ENCODE assay signal across 8 cellular contexts in the genomic region with DNA sequence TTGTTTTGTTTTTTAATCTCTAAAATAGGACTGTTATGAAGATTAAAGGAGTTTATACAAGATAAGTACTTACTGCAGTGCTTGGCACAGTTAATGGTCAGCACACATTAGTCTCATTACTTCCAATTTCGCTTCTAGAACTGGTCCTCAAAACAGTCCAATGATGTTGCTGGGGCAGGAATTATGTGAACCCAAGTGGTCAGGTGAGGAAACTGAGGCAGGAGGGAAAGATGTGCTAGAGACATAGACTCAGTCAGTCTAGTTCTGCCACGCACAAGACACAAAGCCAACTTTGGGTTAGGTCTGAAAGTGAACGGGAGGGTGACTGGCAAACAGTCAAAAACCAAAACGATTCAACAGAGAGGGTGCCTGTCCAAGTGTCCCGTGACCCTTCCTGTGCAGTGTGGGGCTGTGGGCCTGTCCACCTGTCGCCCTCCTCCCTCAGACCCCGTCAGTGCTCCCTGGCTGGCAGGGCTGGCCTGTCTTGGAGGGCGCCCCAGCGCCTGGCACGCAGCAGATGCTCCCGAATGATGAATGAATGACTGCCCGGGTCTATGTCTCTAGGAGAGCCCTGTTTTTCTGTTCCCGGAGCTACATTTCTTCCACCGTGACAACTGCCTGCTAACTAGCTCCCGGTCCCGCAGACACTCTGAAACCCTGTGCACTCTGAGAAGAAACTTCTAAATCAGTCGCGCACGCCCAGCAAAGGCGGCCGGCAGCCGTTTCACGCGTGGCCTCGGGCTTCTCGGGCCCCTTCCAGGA. TPM values are rescaled to one million over a fixed set of nuclear protein-coding genes. Genes with fewer than 3 reads are reported as not detected.
DNase-seq lines count a peak whose midpoint lies in the region; ATAC-seq lines count a peak whose summit lies in the region.

No MANE protein-coding gene starts in this region.

- H3K4me1 ChIP-seq in HUES48 (ENCODE audit: control insufficient read depth, insufficient read depth, low read length) (peaks cover 13% of the 10 kb centered on the region), right cardiac atrium (ENCODE audit: control insufficient read depth, insufficient read depth, low read length) (peaks cover 2% of the 10 kb centered on the region)

- peaks cover 54% of the 10 kb centered on the region for H3K4me1 Mint-ChIP-seq in activated CD8-positive, alpha-beta T cell treated with anti-CD3 and anti-CD28 coated beads, Interleukin-2, amount 10 ng/mL, durations not matched to agents 7 days and 5 days (ENCODE audit: low read depth)
- peaks cover 59% of the 10 kb centered on the region for H3K4me1 Mint-ChIP-seq in stimulated activated effector memory CD8-positive, alpha-beta T cell treated with anti-CD3 and anti-CD28 coated beads, Interleukin-12 subunit alpha, Interleukin-12 subunit beta, amount 100 ng/mL, for 72 hours

- peak overlapping the region; percentile 88 for H3K4me3 ChIP-seq in HUES48 (ENCODE audit: low read depth, low read length)
- peak overlapping the region; percentile 64 for H3K4me3 ChIP-seq in right cardiac atrium (ENCODE audit: low read length)

- ATAC-seq in activated CD8-positive, alpha-beta T cell treated with anti-CD3 and anti-CD28 coated beads, Interleukin-2, amount 10 ng/mL, durations not matched to agents 7 days and 5 days, result no peak
- ATAC-seq in right cardiac atrium (peak in 1 of 2 donors; percentile 1), GM21717 (IDR thresholded peaks at IDR 0.05; ENCODE audit: unreplicated experiment) (no peak)
- no peak for ATAC-seq in stimulated activated effector memory CD8-positive, alpha-beta T cell treated with anti-CD3 and anti-CD28 coated beads, Interleukin-12 subunit alpha, Interleukin-12 subunit beta, amount 100 ng/mL, for 72 hours

- H3K9me3 ChIP-seq in HUES48 (ENCODE audit: control insufficient read depth, insufficient read depth, low read length), result no peaks in the 10 kb centered on the region
- no peaks in the 10 kb centered on the region for H3K9me3 ChIP-seq in right cardiac atrium (ENCODE audit: control insufficient read depth, low read length)

- H3K36me3 ChIP-seq in HUES48 (ENCODE audit: control insufficient read depth, insufficient read depth, low read length), result peaks cover 44% of the 10 kb centered on the region

- H3K9me3 Mint-ChIP-seq in activated CD8-positive, alpha-beta T cell treated with anti-CD3 and anti-CD28 coated beads, Interleukin-2, amount 10 ng/mL, durations not matched to agents 7 days and 5 days (ENCODE audit: insufficient read depth), result no peaks in the 10 kb centered on the region
- H3K9me3 Mint-ChIP-seq in stimulated activated effector memory CD8-positive, alpha-beta T cell treated with anti-CD3 and anti-CD28 coated beads, Interleukin-12 subunit alpha, Interleukin-12 subunit beta, amount 100 ng/mL, for 72 hours, result no peaks in the 10 kb centered on the region

- POLR2A ChIA-PET in activated CD8-positive, alpha-beta T cell treated with anti-CD3 and anti-CD28 coated beads, Interleukin-2, amount 10 ng/mL, durations not matched to agents 7 days and 5 days (lab: Charles Lee), result interaction anchor here (1.4 to 4.5 kb wide), 6 partner anchors 9 to 88 kb away, joined by 3 to 24 read pairs (median 8); no protein-coding TSS in a partner anchor

- intact Hi-C loops in right cardiac atrium (cut with DNase I), result no loop called here

- peak overlapping the region; percentile 97 for H3K4me3 Mint-ChIP-seq in activated CD8-positive, alpha-beta T cell treated with anti-CD3 and anti-CD28 coated beads, Interleukin-2, amount 10 ng/mL, durations not matched to agents 7 days and 5 days
- H3K4me3 Mint-ChIP-seq in stimulated activated effector memory CD8-positive, alpha-beta T cell treated with anti-CD3 and anti-CD28 coated beads, Interleukin-12 subunit alpha, Interleukin-12 subunit beta, amount 100 ng/mL, for 72 hours, result peak overlapping the region; percentile 95

- no peak for DNase-seq in activated CD8-positive, alpha-beta T cell treated with anti-CD3 and anti-CD28 coated beads, Interleukin-2, amount 10 ng/mL, durations not matched to agents 7 days and 5 days
- DNase-seq in right cardiac atrium (peak in 1 of 3 donors; percentile 56), EL (no peak), AG20443 (ENCODE audit: low spot score) (no peak), iPS-NIHi11 (ENCODE audit: low spot score) (no peak)
- DNase-seq in stimulated activated effector memory CD8-positive, alpha-beta T cell treated with anti-CD3 and anti-CD28 coated beads, Interleukin-12 subunit alpha, Interleukin-12 subunit beta, amount 100 ng/mL, for 72 hours (ENCODE audit: low spot score in 2 of 2), result no peak

- peak overlapping the region; percentile 93 for H3K27ac Mint-ChIP-seq in activated CD8-positive, alpha-beta T cell treated with anti-CD3 and anti-CD28 coated beads, Interleukin-2, amount 10 ng/mL, durations not matched to agents 7 days and 5 days
- H3K27ac Mint-ChIP-seq in stimulated activated effector memory CD8-positive, alpha-beta T cell treated with anti-CD3 and anti-CD28 coated beads, Interleukin-12 subunit alpha, Interleukin-12 subunit beta, amount 100 ng/mL, for 72 hours, result peak overlapping the region; percentile 95

- peak overlapping the region; percentile 80 for H3K9ac ChIP-seq in HUES48 (ENCODE audit: low read depth, low read length)

- H3K27me3 ChIP-seq in HUES48 (ENCODE audit: control insufficient read depth, insufficient read depth, low read length) (no peaks in the 10 kb centered on the region), right cardiac atrium (ENCODE audit: control insufficient read depth, insufficient read depth) (no peaks in the 10 kb centered on the region)

- CTCF ChIA-PET in activated CD8-positive, alpha-beta T cell treated with anti-CD3 and anti-CD28 coated beads, Interleukin-2, amount 10 ng/mL, durations not matched to agents 7 days and 5 days (lab: Charles Lee), result interaction anchor here (1.0 to 4.7 kb wide), 4 partner anchors 47 to 553 kb away, joined by 3 to 23 read pairs (median 7); no protein-coding TSS in a partner anchor

- H3K27ac ChIP-seq in HUES48 (ENCODE audit: low read depth, low read length) (peak overlapping the region; percentile 93), right cardiac atrium (ENCODE audit: low read length) (no peak overlapping the region)

- no peaks in the 10 kb centered on the region for H3K27me3 Mint-ChIP-seq in activated CD8-positive, alpha-beta T cell treated with anti-CD3 and anti-CD28 coated beads, Interleukin-2, amount 10 ng/mL, durations not matched to agents 7 days and 5 days (ENCODE audit: low read depth)

- 24% methylated on average over 26 of the region's 26 CpGs for WGBS in right cardiac atrium

- H3K36me3 Mint-ChIP-seq in activated CD8-positive, alpha-beta T cell treated with anti-CD3 and anti-CD28 coated beads, Interleukin-2, amount 10 ng/mL, durations not matched to agents 7 days and 5 days (ENCODE audit: low read depth), result peaks cover 51% of the 10 kb centered on the region
- H3K36me3 Mint-ChIP-seq in stimulated activated effector memory CD8-positive, alpha-beta T cell treated with anti-CD3 and anti-CD28 coated beads, Interleukin-12 subunit alpha, Interleukin-12 subunit beta, amount 100 ng/mL, for 72 hours, result peaks cover 72% of the 10 kb centered on the region

RNA-seq across cellular contexts. Expression of gene LRP8, which starts 2.4 kb away (rescaled TPM):
- 10 to 100 TPM; 62.7 to 71.8 TPM for total RNA-seq in activated CD8-positive, alpha-beta T cell treated with anti-CD3 and anti-CD28 coated beads, Interleukin-2, amount 10 ng/mL, durations not matched to agents 7 days and 5 days
- total RNA-seq in right cardiac atrium, result 1 to 10 TPM; 1.3 to 2.6 (median 1.9) TPM
- polyA plus RNA-seq in right cardiac atrium, result 0.27 TPM

Comparison
In these comparisons a context has a peak if more than half of its experiments do, and no peak if none do; other contexts are left out.
1. RNA of gene LRP8, which starts 2.4 kb away (total RNA-seq): 62.7 to 71.8 TPM in activated CD8-positive, alpha-beta T cell treated with anti-CD3 and anti-CD28 coated beads, Interleukin-2, amount 10 ng/mL, durations not matched to agents 7 days and 5 days; 1.3 to 2.6 TPM in right cardiac atrium; every median in the first group is over 10 times any median in the second.